19 cellular contexts compared by ENCODE assay signal in genomic region chr10:3716093-3716492, GRCh38.
DNase-seq lines count a peak whose midpoint lies in the region; ATAC-seq, FAIRE-seq and TF ChIP-seq lines count a peak whose summit lies in the region.
"Had no signal": no experiment of that assay in that cellular context is flagged by ENCODE, and none has a peak within 500 bp of the region (broad histone marks: within the 10 kb centered on the region; RNA-seq: fewer than 3 reads in every experiment).

No MANE protein-coding gene starts in this region.

- H3K36me3 ChIP-seq in Panc1 (ENCODE audit: control insufficient read depth, insufficient read depth, low read length) = no peaks in the 10 kb centered on the region
- H3K36me3 ChIP-seq in bronchial epithelial cell (ENCODE audit: control insufficient read depth, insufficient read depth, low read length) = no peaks in the 10 kb centered on the region
- H3K36me3 ChIP-seq in trophoblast cell (ENCODE audit: control insufficient read depth in 1 of 2, insufficient read depth in 2 of 2, low read length in 2 of 2) = no peaks in the 10 kb centered on the region
- H3K36me3 ChIP-seq in effector memory CD4-positive, alpha-beta T cell (ENCODE audit: control insufficient read depth, insufficient read depth, low read length) = no peaks in the 10 kb centered on the region
- H3K36me3 ChIP-seq: HAP-1 had no signal

- peak overlapping the region; percentile 10 for H2BK12ac ChIP-seq in trophoblast cell (ENCODE audit: low read length)

- CTCF ChIA-PET in Panc1 (lab: Charles Lee) = no interaction called here

- intact Hi-C loops in Panc1 (cut with micrococcal nuclease; ENCODE audit: unreplicated experiment) = no loop called here

- no peak overlapping the region for H2BK120ac ChIP-seq in trophoblast cell (ENCODE audit: insufficient read depth, low read length, poor library complexity)

- TF ChIP-seq CTCF in Panc1 (IDR thresholded peaks at IDR 0.05) = no peak
- no peak for TF ChIP-seq CTCF in bronchial epithelial cell (IDR thresholded peaks at IDR 0.05; ENCODE audit: insufficient read depth, low read length, severe bottlenecking)
- TF ChIP-seq CTCF in fibroblast of pulmonary artery (IDR thresholded peaks at IDR 0.05; ENCODE audit: low read length, missing control alignments) = no peak

- H3K79me2 ChIP-seq in trophoblast cell (ENCODE audit: control insufficient read depth, insufficient read depth, low read length, poor library complexity) = no peaks in the 10 kb centered on the region

- H3K18ac ChIP-seq in trophoblast cell (ENCODE audit: low read length) = no peak overlapping the region

- no peak overlapping the region for H3K4me2 ChIP-seq in trophoblast cell (ENCODE audit: low read length)

- no peak overlapping the region for H3K14ac ChIP-seq in trophoblast cell (ENCODE audit: low read length)

- H3K27me3 ChIP-seq in Panc1 (ENCODE audit: control insufficient read depth, insufficient read depth, low read length) (no peaks in the 10 kb centered on the region), bronchial epithelial cell (ENCODE audit: control insufficient read depth, insufficient read depth, low read length) (no peaks in the 10 kb centered on the region), trophoblast cell (ENCODE audit: insufficient read depth, low read length) (no peaks in the 10 kb centered on the region)
- H3K27me3 ChIP-seq in effector memory CD4-positive, alpha-beta T cell (replicated peaks; ENCODE audit: control insufficient read depth, insufficient read depth, low read length, poor library complexity, severe bottlenecking) = no peaks in the 10 kb centered on the region

- no peak overlapping the region for H4K12ac ChIP-seq in trophoblast cell (ENCODE audit: low read depth, low read length)

- no peak overlapping the region for H2AK5ac ChIP-seq in trophoblast cell (ENCODE audit: low read length)

- FAIRE-seq in bronchial epithelial cell (lab: Jason Lieb, UNC) = peak; percentile 60
- FAIRE-seq: G401.6, K562 had no signal

- in situ Hi-C loops in Panc1 (cut with HindIII; ENCODE audit: low pct_unique_long_range_greater_than_20kb, low sequenced_read_pairs) = no loop called here

- WGBS in trophoblast cell (ENCODE audit: extremely low coverage, insufficient coverage, insufficient read length) = no CpG with 5 or more reads among the region's 9 CpGs

- no peak overlapping the region for H4K91ac ChIP-seq in trophoblast cell (ENCODE audit: low read depth, low read length)

- no peak overlapping the region for H2BK5ac ChIP-seq in trophoblast cell (ENCODE audit: low read depth, low read length, poor library complexity)

- POLR2A ChIA-PET in Panc1 (lab: Charles Lee) = no interaction called here

- H3K9ac ChIP-seq in trophoblast cell (ENCODE audit: low read length) = no peak overlapping the region

- H3K27ac ChIP-seq in Panc1 (ENCODE audit: low read length) (no peak overlapping the region), trophoblast cell (ENCODE audit: low read depth, low read length) (no peak overlapping the region)
- no peak overlapping the region for H3K27ac ChIP-seq in effector memory CD4-positive, alpha-beta T cell (ENCODE audit: insufficient read depth, low read length, poor library complexity, severe bottlenecking)
- H3K27ac ChIP-seq: C4-2B, RWPE1 had no signal

- DNase-seq in Panc1 (ENCODE audit: low read depth, low spot score) (no peak), bronchial epithelial cell (ENCODE audit: low read depth) (peak; percentile 87), fibroblast of pulmonary artery (ENCODE audit: low read depth) (peak; percentile 63), trophoblast cell (no peak), HPDE6-E6E7 (ENCODE audit: extremely low spot score) (no peak)
- DNase-seq in activated CD4-positive, alpha-beta T cell treated with anti-CD3 and anti-CD28 coated beads, Interleukin-2, amount 50 U/mL, for 1 hour = no peak
- no peak for DNase-seq in effector memory CD4-positive, alpha-beta T cell
- DNase-seq: NCI-H1105, NCI-H2081 treated with DMSO at 0.1 percent for 48 hours, NCI-H2227 treated with DMSO at 0.1 percent for 48 hours, NCI-H510A treated with DMSO at 0.1 percent for 48 hours, NCI-H82, OCI-M1, SIG-M5 had no signal

- no peak overlapping the region for H4K8ac ChIP-seq in trophoblast cell (ENCODE audit: low read depth, low read length)

- no peak overlapping the region for H3K4ac ChIP-seq in trophoblast cell (ENCODE audit: low read depth, low read length)

- no TSS peak for BruUV-seq in Panc1 (replicated peaks; lab: Mats Ljungman, UMichigan)

- peaks cover 10% of the 10 kb centered on the region for H3K79me1 ChIP-seq in trophoblast cell (ENCODE audit: low read length)

- H3K4me3 ChIP-seq in Panc1 (ENCODE audit: low read depth in 2 of 2, low read length in 2 of 2) = no peak overlapping the region
- H3K4me3 ChIP-seq in bronchial epithelial cell (ENCODE audit: low read depth, low read length) = no peak overlapping the region
- no peak overlapping the region for H3K4me3 ChIP-seq in fibroblast of pulmonary artery (replicated peaks; ENCODE audit: low read depth, low read length)
- no peak overlapping the region for H3K4me3 ChIP-seq in trophoblast cell (ENCODE audit: low read depth, low read length)
- no peak overlapping the region for H3K4me3 ChIP-seq in effector memory CD4-positive, alpha-beta T cell (ENCODE audit: insufficient read depth, low read depth, low read length, poor library complexity, severe bottlenecking)
- H3K4me3 ChIP-seq: HAP-1, K562 had no signal

- H3K9me3 ChIP-seq in Panc1 (ENCODE audit: control insufficient read depth, insufficient read depth, low read depth, low read length) (peaks cover 6% of the 10 kb centered on the region; the same call in 1 of the 2 replicates), trophoblast cell (ENCODE audit: insufficient read depth, low read depth, low read length) (peaks cover 1% of the 10 kb centered on the region)
- no peaks in the 10 kb centered on the region for H3K9me3 ChIP-seq in effector memory CD4-positive, alpha-beta T cell (ENCODE audit: control insufficient read depth, low read length)
- H3K9me3 ChIP-seq: HAP-1 had no signal

- H2AFZ ChIP-seq in trophoblast cell (ENCODE audit: insufficient read depth, low read length, poor library complexity) = no peak overlapping the region

- H3K4me1 ChIP-seq in Panc1 (ENCODE audit: control insufficient read depth, insufficient read depth, low read length) = no peaks in the 10 kb centered on the region; the same call in 1 of the 2 replicates
- H3K4me1 ChIP-seq in trophoblast cell (ENCODE audit: control insufficient read depth in 1 of 2, insufficient read depth in 2 of 2, low read length in 2 of 2) = peaks cover 8 to 9% of the 10 kb centered on the region in 2 experiments
- no peaks in the 10 kb centered on the region for H3K4me1 ChIP-seq in effector memory CD4-positive, alpha-beta T cell (ENCODE audit: control insufficient read depth, insufficient read depth, low read length, poor library complexity, severe bottlenecking)
- H3K4me1 ChIP-seq: HAP-1 had no signal

- ATAC-seq in Panc1 = peak; percentile 63; the same call in 1 of the 2 replicates
- ATAC-seq: K562 had no signal

- no peak overlapping the region for H3K23ac ChIP-seq in trophoblast cell (ENCODE audit: low read length)

Comparison
In these comparisons a context has a peak if more than half of its experiments do, and no peak if none do; other contexts are left out.
1. DNase-seq: peak in bronchial epithelial cell (single experiment) and fibroblast of pulmonary artery (single experiment); none in Panc1 (single experiment), trophoblast cell (0 of 2), activated CD4-positive, alpha-beta T cell treated with anti-CD3 and anti-CD28 coated beads, Interleukin-2, amount 50 U/mL, for 1 hour (single experiment), HPDE6-E6E7 (single experiment) and effector memory CD4-positive, alpha-beta T cell (0 of 3).